In the genomic region with DNA sequence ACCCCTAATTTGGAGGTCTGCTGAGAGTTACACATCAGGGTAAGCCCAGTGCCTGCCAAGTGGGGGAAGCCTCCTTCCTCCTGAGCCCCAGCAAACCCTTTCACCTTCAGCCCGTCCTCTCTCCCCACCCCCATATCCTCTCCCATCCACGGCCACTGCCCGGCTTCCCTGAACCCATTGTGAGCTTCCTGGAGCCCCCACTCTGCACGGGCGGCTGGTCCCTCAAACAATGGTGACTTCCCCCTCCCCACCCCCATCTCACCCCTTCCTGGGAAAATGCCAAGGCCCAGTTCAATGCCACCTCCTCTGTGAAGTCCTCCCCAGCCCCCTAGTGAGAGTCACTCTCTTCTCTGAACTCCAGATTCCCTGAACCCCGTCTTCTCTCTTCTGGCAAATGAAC, we compare ENCODE assay signal across 24 cellular contexts.
"Had no signal": no experiment of that assay in that cellular context is flagged by ENCODE, and none has a peak within 500 bp of the region (broad histone marks: within the 10 kb centered on the region; RNA-seq: fewer than 3 reads in every experiment).

No MANE protein-coding gene starts in this region.

- H3K27me3 Mint-ChIP-seq: memory B cell; natural killer cell treated with Interleukin-12 subunit alpha and Interleukin-12 subunit beta and Interleukin-15 and Interleukin-18, amount 100 ng/mL, for 72 hours; progenitor cell of endocrine pancreas had no signal

- H3K27me3 ChIP-seq: hepatocyte, neural progenitor cell, pancreas, tibial artery, upper lobe of left lung, uterus had no signal

- H3K36me3 ChIP-seq: neural progenitor cell, uterus had no signal

- H3K27ac ChIP-seq: hepatocyte, left ventricle myocardium inferior, lower lobe of right lung, neural progenitor cell, pancreas, tibial artery, upper lobe of left lung, uterus had no signal

- H3K27ac Mint-ChIP-seq: memory B cell, neural progenitor cell, progenitor cell of endocrine pancreas had no signal

- DNase-seq: effector CD8-positive, alpha-beta T cell; foreskin melanocyte; head of caudate nucleus; kidney; left cardiac atrium; left ventricle myocardium inferior; lower lobe of right lung; midbrain; occipital lobe; pancreas; right cardiac atrium; small intestine; stimulated activated CD4-positive, alpha-beta T cell treated with anti-CD3 and anti-CD28 coated beads, Interleukin-12 subunit alpha, Interleukin-12 subunit beta, amount 100 ng/mL, for 4 hours; stimulated activated naive CD8-positive, alpha-beta T cell treated with anti-CD3 and anti-CD28 coated beads, Interleukin-15, Interleukin-2, amounts not matched to agents 100 U/mL and 50 U/mL, for 24 hours; tibial artery; upper lobe of left lung; uterus had no signal

- H3K4me2 ChIP-seq: hepatocyte, neural progenitor cell had no signal

- H3K36me3 Mint-ChIP-seq: natural killer cell treated with Interleukin-12 subunit alpha and Interleukin-12 subunit beta and Interleukin-15 and Interleukin-18, amount 100 ng/mL, for 72 hours; neural progenitor cell had no signal

- H3K79me2 ChIP-seq: hepatocyte had no signal

- H3K9ac ChIP-seq: neural progenitor cell had no signal

- FAIRE-seq: colon, endometrium, kidney, pancreas, small intestine had no signal

- H3K4me3 Mint-ChIP-seq: memory B cell; natural killer cell treated with Interleukin-12 subunit alpha and Interleukin-12 subunit beta and Interleukin-15 and Interleukin-18, amount 100 ng/mL, for 72 hours; neural progenitor cell had no signal

- H2AFZ ChIP-seq: hepatocyte, neural progenitor cell had no signal

- H3K4me1 ChIP-seq: lower lobe of right lung, neural progenitor cell, pancreas, tibial artery, uterus had no signal

- ATAC-seq: left cardiac atrium; lower lobe of right lung; natural killer cell treated with Interleukin-12 subunit alpha and Interleukin-12 subunit beta and Interleukin-15 and Interleukin-18, amount 100 ng/mL, for 72 hours; pancreas; stimulated activated naive CD8-positive, alpha-beta T cell treated with anti-CD3 and anti-CD28 coated beads, Interleukin-15, Interleukin-2, amounts not matched to agents 100 U/mL and 50 U/mL, for 24 hours had no signal

- H3K9me3 ChIP-seq: left ventricle myocardium inferior, lower lobe of right lung, pancreas, tibial artery, upper lobe of left lung, uterus had no signal

- H3K4me3 ChIP-seq: hepatocyte, left ventricle myocardium inferior, lower lobe of right lung, neural progenitor cell, pancreas, tibial artery, upper lobe of left lung, uterus had no signal

- H3K9me3 Mint-ChIP-seq: memory B cell; natural killer cell treated with Interleukin-12 subunit alpha and Interleukin-12 subunit beta and Interleukin-15 and Interleukin-18, amount 100 ng/mL, for 72 hours; neural progenitor cell had no signal
